In genomic region chr3:43098761-43099160, GRCh38 we compare ENCODE assay signal across 34 cellular contexts.
"Had no signal": no experiment of that assay in that cellular context is flagged by ENCODE, and none has a peak within 500 bp of the region (broad histone marks: within the 10 kb centered on the region; RNA-seq: fewer than 3 reads in every experiment).

No MANE protein-coding gene starts in this region.

- H3K27me3 ChIP-seq: MG63 had no signal

- H3K9ac ChIP-seq: KMS-11 had no signal

- H3K27ac ChIP-seq: KMS-11 had no signal

- DNase-seq: Kasumi-1, KG1, MG63, MM.1S, MV-4-11, NCI-H1048, NCI-H1092, NCI-H1092 treated with DMSO at 0.1 percent for 48 hours, NCI-H1105, NCI-H1105 treated with DMSO at 0.1 percent for 48 hours, NCI-H1417, NCI-H1417 treated with DMSO at 0.1 percent for 48 hours, NCI-H1436 treated with DMSO at 0.1 percent for 48 hours, NCI-H146, NCI-H1694, NCI-H1694 treated with DMSO at 0.1 percent for 48 hours, NCI-H187, NCI-H187 treated with DMSO at 0.1 percent for 48 hours, NCI-H1930, NCI-H2029, NCI-H2029 treated with DMSO at 0.1 percent for 48 hours, NCI-H2081, NCI-H2081 treated with DMSO at 0.1 percent for 48 hours, NCI-H2107, NCI-H2171, NCI-H2171 treated with DMSO at 0.1 percent for 48 hours, NCI-H2227 treated with DMSO at 0.1 percent for 48 hours, NCI-H226, NCI-H345, NCI-H446, NCI-H446 treated with DMSO at 0.1 percent for 48 hours, NCI-H510A, NCI-H524 had no signal

- H3K4me2 ChIP-seq: KMS-11 had no signal

- H3K36me3 ChIP-seq: MG63 had no signal

- H3K4me3 ChIP-seq: MG63 had no signal

- H3K9me3 ChIP-seq: MG63 had no signal
